ENCODE assay signal across 1 cellular context in genomic region chr17:58200024-58200633, GRCh38.
TF ChIP-seq lines count a peak whose summit lies in the region.

No MANE protein-coding gene starts in this region.

TF ChIP-seq in HepG2, 621 proteins besides CTCF, POLR2A, EP300 and RAD21 (continued from another document and continues in another):
- no peak for TF ChIP-seq ELK4 (CRISPR knock-in tag; IDR thresholded peaks at IDR 0.05; ENCODE audit: borderline replicate concordance)
- peak; percentile 39; the same call in 1 of the 2 replicates for TF ChIP-seq SMC3 (IDR thresholded peaks at IDR 0.05; ENCODE audit: low read length)
- TF ChIP-seq HNRNPLL (IDR thresholded peaks at IDR 0.05; ENCODE audit: low read depth, low read length, poor library complexity, severe bottlenecking), result no peak
- TF ChIP-seq REXO4 (CRISPR knock-in tag; IDR thresholded peaks at IDR 0.05; ENCODE audit: borderline replicate concordance), result no peak
- no peak for TF ChIP-seq KLF6 (CRISPR knock-in tag; IDR thresholded peaks at IDR 0.05)
- no peak for TF ChIP-seq ZNF33B (CRISPR knock-in tag; IDR thresholded peaks at IDR 0.05)
- TF ChIP-seq ZBTB34 (CRISPR knock-in tag; IDR thresholded peaks at IDR 0.05), result no peak
- TF ChIP-seq MYC (CRISPR knock-in tag; IDR thresholded peaks at IDR 0.05; ENCODE audit: borderline replicate concordance), result peak; percentile 40; the same call in 1 of the 2 replicates
- no peak for TF ChIP-seq SMYD3 (CRISPR knock-in tag; IDR thresholded peaks at IDR 0.05)
- TF ChIP-seq CERS6 (CRISPR knock-in tag; IDR thresholded peaks at IDR 0.05), result no peak
- TF ChIP-seq ZNF772 (CRISPR knock-in tag; IDR thresholded peaks at IDR 0.05), result no peak
- TF ChIP-seq MIER2 (CRISPR knock-in tag; IDR thresholded peaks at IDR 0.05), result 0 out of 2 replicates have a peak, but pooled peaks have one; percentile 31
- no peak for TF ChIP-seq HMG20A (CRISPR knock-in tag; IDR thresholded peaks at IDR 0.05; ENCODE audit: borderline replicate concordance)
- no peak for TF ChIP-seq RFXAP (CRISPR knock-in tag; IDR thresholded peaks at IDR 0.05; ENCODE audit: borderline replicate concordance)
- no peak for TF ChIP-seq ZNF343 (CRISPR knock-in tag; IDR thresholded peaks at IDR 0.05)
- peak; percentile 58 for TF ChIP-seq YY1 (IDR thresholded peaks at IDR 0.05; ENCODE audit: insufficient read depth, insufficient replicate concordance, low read depth, low read length)
- no peak for TF ChIP-seq ZNF441 (CRISPR knock-in tag; IDR thresholded peaks at IDR 0.05; ENCODE audit: borderline replicate concordance)
- TF ChIP-seq ZBTB42 (CRISPR knock-in tag; IDR thresholded peaks at IDR 0.05), result no peak
- TF ChIP-seq REL (CRISPR knock-in tag; conservative IDR thresholded peaks at IDR 0.05), result no peak
- no peak for TF ChIP-seq SIX1 (CRISPR knock-in tag; IDR thresholded peaks at IDR 0.05; ENCODE audit: borderline replicate concordance)
- TF ChIP-seq SOX5 (CRISPR knock-in tag; IDR thresholded peaks at IDR 0.05; ENCODE audit: borderline replicate concordance), result no peak
- no peak for TF ChIP-seq ZNF281 (CRISPR knock-in tag; IDR thresholded peaks at IDR 0.05; ENCODE audit: borderline replicate concordance)
- TF ChIP-seq IKZF5 (CRISPR knock-in tag; IDR thresholded peaks at IDR 0.05), result no peak; the same call in 1 of the 2 replicates
- no peak for TF ChIP-seq PRPF4 (IDR thresholded peaks at IDR 0.05; ENCODE audit: low read depth, low read length, poor library complexity, severe bottlenecking)
- TF ChIP-seq ZNF260 (CRISPR knock-in tag; IDR thresholded peaks at IDR 0.05; ENCODE audit: borderline replicate concordance, low read depth), result no peak
- no peak for TF ChIP-seq ZNF17 (CRISPR knock-in tag; IDR thresholded peaks at IDR 0.05)
- TF ChIP-seq SALL2 (CRISPR knock-in tag; IDR thresholded peaks at IDR 0.05), result no peak
- no peak for TF ChIP-seq MEIS1 (CRISPR knock-in tag; IDR thresholded peaks at IDR 0.05; ENCODE audit: borderline replicate concordance)
- no peak for TF ChIP-seq CHCHD3 (CRISPR knock-in tag; IDR thresholded peaks at IDR 0.05)
- no peak for TF ChIP-seq HMGXB4 (CRISPR knock-in tag; IDR thresholded peaks at IDR 0.05; ENCODE audit: borderline replicate concordance in 1 of 2, low read depth in 1 of 2)
- TF ChIP-seq ZMAT3 (CRISPR knock-in tag; conservative IDR thresholded peaks at IDR 0.05), result no peak
- TF ChIP-seq HIC2 (CRISPR knock-in tag; IDR thresholded peaks at IDR 0.05; ENCODE audit: low read depth), result no peak
- no peak for TF ChIP-seq CBFB (CRISPR knock-in tag; IDR thresholded peaks at IDR 0.05)
- no peak for TF ChIP-seq ZNF12 (CRISPR knock-in tag; IDR thresholded peaks at IDR 0.05)
- TF ChIP-seq GRHL1 (CRISPR knock-in tag; conservative IDR thresholded peaks at IDR 0.05), result no peak
- no peak for TF ChIP-seq ZBTB20 (CRISPR knock-in tag; IDR thresholded peaks at IDR 0.05; ENCODE audit: borderline replicate concordance, low read depth)
- no peak for TF ChIP-seq MAFG (CRISPR knock-in tag; IDR thresholded peaks at IDR 0.05)
- peak; percentile 19; the same call in 1 of the 2 replicates for TF ChIP-seq ZFP91 (CRISPR knock-in tag; IDR thresholded peaks at IDR 0.05; ENCODE audit: borderline replicate concordance)
- TF ChIP-seq ZNF619 (CRISPR knock-in tag; IDR thresholded peaks at IDR 0.05), result no peak
- no peak for TF ChIP-seq NCOA2 (CRISPR knock-in tag; IDR thresholded peaks at IDR 0.05)
- no peak for TF ChIP-seq RXRA (CRISPR knock-in tag; IDR thresholded peaks at IDR 0.05)
- TF ChIP-seq ZNF605 (CRISPR knock-in tag; IDR thresholded peaks at IDR 0.05), result peak; percentile 15; the same call in 1 of the 2 replicates
- TF ChIP-seq HCFC1 (IDR thresholded peaks at IDR 0.05; ENCODE audit: low read depth, low read length), result no peak
- no peak for TF ChIP-seq ARNT (IDR thresholded peaks at IDR 0.05)
- no peak for TF ChIP-seq EZH2 (conservative IDR thresholded peaks at IDR 0.05; ENCODE audit: low read depth, low read length)
- no peak for TF ChIP-seq ZBTB1 (CRISPR knock-in tag; IDR thresholded peaks at IDR 0.05; ENCODE audit: borderline replicate concordance)
- no peak for TF ChIP-seq PAX8 (CRISPR knock-in tag; IDR thresholded peaks at IDR 0.05; ENCODE audit: borderline replicate concordance)
- TF ChIP-seq ZBTB25 (CRISPR knock-in tag; IDR thresholded peaks at IDR 0.05), result no peak
- TF ChIP-seq RXRB (CRISPR knock-in tag; IDR thresholded peaks at IDR 0.05; ENCODE audit: borderline replicate concordance), result no peak
- no peak for TF ChIP-seq ZNF468 (CRISPR knock-in tag; IDR thresholded peaks at IDR 0.05)
- TF ChIP-seq ELF3 (CRISPR knock-in tag; IDR thresholded peaks at IDR 0.05), result no peak
- no peak for TF ChIP-seq MYPOP (CRISPR knock-in tag; IDR thresholded peaks at IDR 0.05)
